In the genomic region with DNA sequence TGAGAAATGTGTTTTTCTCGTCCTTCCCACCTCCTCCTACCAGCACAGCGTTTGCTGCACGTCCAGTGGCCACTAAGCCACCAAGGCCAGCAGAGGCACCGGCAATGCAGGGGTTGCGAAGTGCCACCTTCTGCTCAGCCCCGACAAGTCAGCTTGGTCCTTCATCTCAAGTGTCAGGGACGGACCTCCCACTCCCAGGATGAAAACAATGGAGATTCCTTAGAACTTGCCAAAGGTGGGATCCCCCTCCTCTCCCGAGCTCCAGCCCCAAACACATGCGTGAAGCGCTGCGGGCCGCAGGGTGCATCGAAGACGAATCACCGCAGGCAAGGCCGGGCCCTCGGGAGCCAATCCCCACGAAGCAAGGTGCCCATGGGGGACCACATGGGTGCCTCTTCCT, we compare ENCODE assay signal across 18 cellular contexts.
"Had no signal": no experiment of that assay in that cellular context is flagged by ENCODE, and none has a peak within 500 bp of the region (broad histone marks: within the 10 kb centered on the region; RNA-seq: fewer than 3 reads in every experiment).

No MANE protein-coding gene starts in this region.

- H3K4me3 ChIP-seq: coronary artery, hepatocyte, psoas muscle, sigmoid colon, upper lobe of left lung, vagina had no signal

- H3K9me3 ChIP-seq: psoas muscle, sigmoid colon, upper lobe of left lung, vagina had no signal

- H3K4me3 Mint-ChIP-seq: naive thymus-derived CD8-positive, alpha-beta T cell; neural crest cell had no signal

- H3K27me3 ChIP-seq: hepatocyte, sigmoid colon, upper lobe of left lung, vagina had no signal

- H2AFZ ChIP-seq: hepatocyte, parathyroid adenoma had no signal

- H3K4me1 Mint-ChIP-seq: naive thymus-derived CD8-positive, alpha-beta T cell had no signal

- H3K9me3 Mint-ChIP-seq: naive thymus-derived CD8-positive, alpha-beta T cell had no signal

- H3K36me3 ChIP-seq: vagina had no signal

- ATAC-seq: naive thymus-derived CD8-positive, alpha-beta T cell had no signal

- DNase-seq: effector CD8-positive, alpha-beta T cell; foreskin melanocyte; head of caudate nucleus; mammary epithelial cell; naive thymus-derived CD8-positive, alpha-beta T cell; occipital lobe; psoas muscle; retina; sigmoid colon; small intestine; stimulated activated CD4-positive, alpha-beta T cell treated with anti-CD3 and anti-CD28 coated beads, Interleukin-2, amount 100 ng/mL, for 48 hours; stimulated activated naive CD4-positive, alpha-beta T cell treated with Interleukin-2 at 50 U/mL for 16 hours had no signal

- H3K27ac ChIP-seq: coronary artery, hepatocyte, parathyroid adenoma, psoas muscle, sigmoid colon, upper lobe of left lung, vagina had no signal

- H3K27me3 Mint-ChIP-seq: naive thymus-derived CD8-positive, alpha-beta T cell had no signal

- H3K4me2 ChIP-seq: hepatocyte had no signal

- H3K9ac ChIP-seq: parathyroid adenoma had no signal

- H3K4me1 ChIP-seq: parathyroid adenoma, psoas muscle, upper lobe of left lung, vagina had no signal

- H3K27ac Mint-ChIP-seq: naive thymus-derived CD8-positive, alpha-beta T cell had no signal
